Comparison of ENCODE assay signal across 15 cellular contexts in the genomic region with DNA sequence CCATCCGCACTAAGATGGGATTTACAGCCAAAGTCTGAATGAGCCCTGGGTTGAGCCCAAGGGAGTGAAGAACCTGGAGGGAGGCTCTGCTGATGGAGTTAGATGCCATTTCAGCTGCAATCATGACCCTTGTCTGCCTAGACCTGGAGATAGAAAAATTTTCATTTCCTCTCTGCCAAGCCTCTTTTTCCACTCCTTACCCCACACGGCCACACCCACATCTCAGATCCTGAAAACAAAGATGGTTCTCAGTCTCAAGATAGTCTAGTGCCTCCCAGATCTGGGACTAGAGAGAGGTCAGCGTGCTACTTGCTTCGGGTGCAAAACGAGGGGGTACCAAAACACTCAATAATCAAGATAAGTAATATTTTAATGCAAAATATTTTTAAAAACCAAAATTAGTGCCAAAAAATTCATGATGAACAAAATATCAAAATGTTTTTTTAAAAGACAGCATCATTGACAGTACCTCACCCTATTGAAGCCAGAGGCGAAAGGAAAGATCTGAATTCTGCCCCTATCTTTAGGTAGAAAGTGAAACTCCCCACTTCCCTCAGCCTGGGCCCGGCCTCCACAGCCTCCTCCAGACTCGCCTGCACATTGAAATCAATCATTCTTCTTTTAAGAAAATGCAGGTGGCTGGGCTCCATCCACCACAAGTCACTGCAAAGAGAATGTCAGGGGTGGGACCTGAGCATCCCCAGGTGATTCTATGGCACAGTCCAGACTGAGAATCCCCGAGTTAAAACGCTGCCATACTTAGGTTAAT. TPM values are rescaled to one million over a fixed set of nuclear protein-coding genes. Genes with fewer than 3 reads are reported as not detected.
DNase-seq lines count a peak whose midpoint lies in the region; ATAC-seq, FAIRE-seq and TF ChIP-seq lines count a peak whose summit lies in the region.
"Had no signal": no experiment of that assay in that cellular context is flagged by ENCODE, and none has a peak within 500 bp of the region (broad histone marks: within the 10 kb centered on the region; RNA-seq: fewer than 3 reads in every experiment).

No MANE protein-coding gene starts in this region.

- H4K20me1 ChIP-seq in GM12878 (ENCODE audit: control insufficient read depth, insufficient read depth) (no peaks in the 10 kb centered on the region; the same call in 1 of the 2 replicates), PC-9 (ENCODE audit: insufficient read depth) (no peaks in the 10 kb centered on the region)

- no peaks in the 10 kb centered on the region for H3K9me3 Mint-ChIP-seq in CD4-positive, alpha-beta T cell
- no peaks in the 10 kb centered on the region for H3K9me3 Mint-ChIP-seq in HFFc6

- intact Hi-C loops in GM12878 (cut with micrococcal nuclease; ENCODE audit: unreplicated experiment) (no loop called here), PC-9 (cut with micrococcal nuclease; ENCODE audit: unreplicated experiment) (no loop called here)
- intact Hi-C loops in CD4-positive, alpha-beta T cell (cut with DNase I, micrococcal nuclease) = no loop called here

- POLR2A ChIA-PET in GM12878 (lab: Charles Lee) (no interaction called here), PC-9 (lab: Charles Lee; ENCODE audit: unreplicated experiment) (no interaction called here)
- POLR2A ChIA-PET in CD4-positive, alpha-beta T cell (lab: Charles Lee) = no interaction called here

- H3K4me1 Mint-ChIP-seq in CD4-positive, alpha-beta T cell (ENCODE audit: low read depth) = no peaks in the 10 kb centered on the region
- H3K4me1 Mint-ChIP-seq in HFFc6 (ENCODE audit: low read depth) = peaks cover 21% of the 10 kb centered on the region

- no peaks in the 10 kb centered on the region for H3K9me3 ChIP-seq in GM12878 (replicated peaks; ENCODE audit: control insufficient read depth, insufficient read depth, low read length)
- no peaks in the 10 kb centered on the region for H3K9me3 ChIP-seq in PC-9 (ENCODE audit: insufficient read depth, low read depth)
- no peaks in the 10 kb centered on the region for H3K9me3 ChIP-seq in CD4-positive, alpha-beta T cell (ENCODE audit: control insufficient read depth, low read length)
- H3K9me3 ChIP-seq: right lobe of liver, suprapubic skin had no signal

- RAD21 ChIA-PET in GM12878 (lab: Charles Lee; ENCODE audit: unreplicated experiment) = no interaction called here

- H3K27ac Mint-ChIP-seq in CD4-positive, alpha-beta T cell = no peak overlapping the region
- H3K27ac Mint-ChIP-seq in HFFc6 = no peak overlapping the region

- in situ Hi-C loops in GM12878 (cut with MboI) = no loop called here

- H3K9ac ChIP-seq in GM12878 (ENCODE audit: control insufficient read depth, insufficient read depth, low read length) = no peak overlapping the region

- no peaks in the 10 kb centered on the region for H3F3A ChIP-seq in PC-9 (ENCODE audit: insufficient read depth, low read depth)

- no peak overlapping the region for H3K4me3 ChIP-seq in GM12878
- no peak overlapping the region for H3K4me3 ChIP-seq in PC-9
- no peak overlapping the region for H3K4me3 ChIP-seq in coronary artery
- H3K4me3 ChIP-seq: right lobe of liver, suprapubic skin had no signal

- H3K4me3 Mint-ChIP-seq in CD4-positive, alpha-beta T cell = no peak overlapping the region
- H3K4me3 Mint-ChIP-seq in HFFc6 = no peak overlapping the region

- H3K27me3 ChIP-seq in GM12878 (replicated peaks in 1 of 2; ENCODE audit: control insufficient read depth in 2 of 2, insufficient read depth in 2 of 2, low read length in 1 of 2) = no peaks in the 10 kb centered on the region; a peak in 1 of 4 replicates
- peaks cover 56% of the 10 kb centered on the region for H3K27me3 ChIP-seq in PC-9 (ENCODE audit: insufficient read depth, low read depth)
- H3K27me3 ChIP-seq in CD4-positive, alpha-beta T cell (ENCODE audit: control insufficient read depth, insufficient read depth, low read length) = no peaks in the 10 kb centered on the region
- H3K27me3 ChIP-seq: right lobe of liver had no signal

- H3K27ac ChIP-seq in GM12878 (ENCODE audit: control insufficient read depth, insufficient read depth) (no peak overlapping the region), PC-9 (no peak overlapping the region), coronary artery (no peak overlapping the region)
- H3K27ac ChIP-seq in CD4-positive, alpha-beta T cell (ENCODE audit: low read depth, low read length) = no peak overlapping the region
- H3K27ac ChIP-seq: C4-2B, right lobe of liver, suprapubic skin had no signal

- H3K36me3 ChIP-seq in GM12878 (ENCODE audit: control insufficient read depth in 2 of 2, insufficient read depth in 2 of 2, low read length in 1 of 2) (no peaks in the 10 kb centered on the region), PC-9 (ENCODE audit: low read depth) (no peaks in the 10 kb centered on the region)
- H3K36me3 ChIP-seq: right lobe of liver, suprapubic skin had no signal

- H3K9me2 ChIP-seq in PC-9 (ENCODE audit: insufficient read depth) = no peaks in the 10 kb centered on the region

- CTCF ChIA-PET in GM12878 (lab: Yijun Ruan, JAX) (no interaction called here), PC-9 (lab: Charles Lee) (no interaction called here)
- CTCF ChIA-PET in CD4-positive, alpha-beta T cell (lab: Charles Lee) = no interaction called here

- H2AFZ ChIP-seq in GM12878 (ENCODE audit: control insufficient read depth, low read depth, low read length) (no peak overlapping the region), PC-9 (no peak overlapping the region)

- no peak for TF ChIP-seq POLR2A in GM12878 (IDR thresholded peaks at IDR 0.05; ENCODE audit: low read depth, low read length)

- TF ChIP-seq RAD21 in GM12878 (IDR thresholded peaks at IDR 0.05; ENCODE audit: insufficient read depth, low read depth, low read length) = no peak

- DNase-seq in GM12878 (ENCODE audit: low read depth, low spot score) (no peak), PC-9 (no peak), coronary artery (ENCODE audit: low spot score) (no peak), HFFc6 (no peak)
- DNase-seq in CD4-positive, alpha-beta T cell = no peak
- DNase-seq: activated CD4-positive, alpha-beta T cell treated with anti-CD3 and anti-CD28 coated beads, Interleukin-2, amount 50 U/mL, for 1 hour; GDM1; kidney glomerular epithelial cell; right lobe of liver had no signal

- FAIRE-seq in GM12878 (lab: Jason Lieb, UNC) = no peak

- no peaks in the 10 kb centered on the region for H3K36me3 Mint-ChIP-seq in CD4-positive, alpha-beta T cell (ENCODE audit: low read depth)
- H3K36me3 Mint-ChIP-seq in HFFc6 (ENCODE audit: low read depth) = no peaks in the 10 kb centered on the region

- TF ChIP-seq CTCF in GM12878 (IDR thresholded peaks at IDR 0.05 in 2 of 3, conservative IDR thresholded peaks at IDR 0.05 in 1 of 3; ENCODE audit: control insufficient read depth in 2 of 3, extremely low read depth in 1 of 3, insufficient read depth in 1 of 3, low read depth in 3 of 3, low read length in 3 of 3) (no peak), PC-9 (conservative IDR thresholded peaks at IDR 0.05) (no peak), coronary artery (IDR thresholded peaks at IDR 0.05) (no peak), HFFc6 (IDR thresholded peaks at IDR 0.05) (no peak)
- no peak for TF ChIP-seq CTCF in CD4-positive, alpha-beta T cell (IDR thresholded peaks at IDR 0.05)

- SMC1A ChIA-PET in GM12878 (lab: Charles Lee; ENCODE audit: uncharacterized antibody, unreplicated experiment) = no interaction called here

- peaks cover 9% of the 10 kb centered on the region for H3K27me3 Mint-ChIP-seq in CD4-positive, alpha-beta T cell
- H3K27me3 Mint-ChIP-seq in HFFc6 (ENCODE audit: insufficient read depth) = peaks cover 6% of the 10 kb centered on the region

- H3K4me1 ChIP-seq in GM12878 (ENCODE audit: control insufficient read depth, insufficient read depth, low read length) = peaks cover 10% of the 10 kb centered on the region
- peaks cover 11% of the 10 kb centered on the region; the same call in 1 of the 2 replicates for H3K4me1 ChIP-seq in PC-9 (replicated peaks; ENCODE audit: insufficient read depth)
- H3K4me1 ChIP-seq: right lobe of liver, suprapubic skin had no signal

- WGBS in GM12878 (ENCODE audit: insufficient coverage, insufficient replicate concordance, low lambda C conversion rate, missing lambda C conversion rate) = 48% methylated on average over 10 of the region's 10 CpGs

- no peaks in the 10 kb centered on the region for H3K79me2 ChIP-seq in GM12878 (ENCODE audit: control insufficient read depth, insufficient read depth, low read length)
- no peaks in the 10 kb centered on the region for H3K79me2 ChIP-seq in PC-9 (ENCODE audit: low read depth)

- H3K4me2 ChIP-seq in GM12878 (ENCODE audit: control insufficient read depth, insufficient read depth) (no peak overlapping the region), PC-9 (no peak overlapping the region)

- BruUV-seq in GM12878 (replicated peaks; lab: Mats Ljungman, UMichigan) (no TSS peak), PC-9 (replicated peaks; lab: Mats Ljungman, UMichigan) (no TSS peak)

- ATAC-seq in GM18870 (IDR thresholded peaks at IDR 0.05; ENCODE audit: unreplicated experiment) = peak; percentile 66
- peak; percentile 73 for ATAC-seq in GM21528 (IDR thresholded peaks at IDR 0.05; ENCODE audit: low FRiP score, unreplicated experiment)
- peak; percentile 48 for ATAC-seq in HG03060 (IDR thresholded peaks at IDR 0.05; ENCODE audit: low read depth, unreplicated experiment)
- ATAC-seq in GM12878 = peak; percentile 69
- ATAC-seq in CD4-positive, alpha-beta T cell (ENCODE audit: poor library complexity) = no peak
- ATAC-seq: right lobe of liver had no signal

- no peak for TF ChIP-seq EP300 in GM12878 (IDR thresholded peaks at IDR 0.05; ENCODE audit: borderline replicate concordance in 1 of 2, control insufficient read depth in 1 of 2, low read depth in 2 of 2, low read length in 2 of 2)

RNA-seq across cellular contexts. Expression of a gene that starts 57.8 kb away (rescaled TPM):
- not detected in 2 replicates for total RNA-seq in GM12878 (2013; cell fraction: nucleolus; rRNA removed)
- total RNA-seq in GM12878 (2014; rRNA removed) = not detected in 2 replicates
- not detected in 2 replicates for total RNA-seq in GM12878 (2014; rRNA removed; fragmentation: Illumina TruSeq; extraction: Trizol)
- not detected in 2 replicates for total RNA-seq in GM12878 (2021)
- not detected for polyA plus RNA-seq in GM12878 (2011; ENCODE audit: low read depth)
- not detected in 2 replicates for polyA plus RNA-seq in GM12878 (2011; rRNA removed)
- not detected in 2 replicates for polyA plus RNA-seq in GM12878 (2011; cell fraction: cytosol; rRNA removed)
- not detected in 2 replicates for polyA plus RNA-seq in GM12878 (2011; cell fraction: nucleus; rRNA removed)
- polyA plus RNA-seq in GM12878 (2012) = not detected in 2 replicates
- not detected in 2 replicates for polyA plus RNA-seq in GM12878 (2014; fragmentation: Illumina TruSeq; extraction: Trizol)
- not detected for polyA plus RNA-seq in GM12878 (2014; fragmentation: Nextera tagmentation; extraction: Ambion mirVana)
- polyA plus RNA-seq in GM12878 (2014; rRNA removed) = 0.11 TPM in 1 of 2 replicates, not detected in the other
- not detected for polyA plus RNA-seq in GM12878 (2016; fragmentation: Nextera tagmentation; extraction: Ambion mirVana)
- not detected in 2 replicates for polyA minus RNA-seq in GM12878 (2011; rRNA and poly(A)+ RNA removed)
- polyA minus RNA-seq in GM12878 (2011; cell fraction: cytosol; rRNA and poly(A)+ RNA removed) = not detected in 2 replicates
- polyA minus RNA-seq in GM12878 (2011; cell fraction: nucleus; rRNA and poly(A)+ RNA removed) = not detected in 2 replicates
- total RNA-seq in PC-9 (2021) = not detected in 2 replicates
- not detected for total RNA-seq in CD4-positive, alpha-beta T cell
- total RNA-seq in HFFc6 (2021; fragmentation: NEBNext Ultra II Directional; extraction: Animal tissue kit (Norgen Biotek cat#: 25700)) = not detected
- total RNA-seq: myocyte, right lobe of liver, suprapubic skin had no signal
